Comparison of ENCODE assay signal across 8 cellular contexts in genomic region chr1:111690306-111690617, GRCh38. TPM values are rescaled to one million over a fixed set of nuclear protein-coding genes. Genes with fewer than 3 reads are reported as not detected.
DNase-seq lines count a peak whose midpoint lies in the region; ATAC-seq and TF ChIP-seq lines count a peak whose summit lies in the region.

No MANE protein-coding gene starts in this region.

- no peak overlapping the region for H3K27ac ChIP-seq in fibroblast of lung (ENCODE audit: insufficient read depth, low read length)
- no peak overlapping the region for H3K27ac ChIP-seq in parathyroid adenoma
- H3K27ac ChIP-seq in trophoblast cell (ENCODE audit: low read depth, low read length) = no peak overlapping the region

- no peak overlapping the region for H3K18ac ChIP-seq in trophoblast cell (ENCODE audit: low read length)

- H3K4ac ChIP-seq in trophoblast cell (ENCODE audit: low read depth, low read length) = no peak overlapping the region

- H3K14ac ChIP-seq in trophoblast cell (ENCODE audit: low read length) = no peak overlapping the region

- H3K79me2 ChIP-seq in fibroblast of lung (ENCODE audit: control insufficient read depth, insufficient read depth, low read length) (peaks cover 2% of the 10 kb centered on the region), parathyroid adenoma (no peaks in the 10 kb centered on the region), trophoblast cell (ENCODE audit: control insufficient read depth, insufficient read depth, low read length, poor library complexity) (peaks cover 2% of the 10 kb centered on the region)

- H4K12ac ChIP-seq in trophoblast cell (ENCODE audit: low read depth, low read length) = no peak overlapping the region

- H3K36me3 ChIP-seq in fibroblast of lung (ENCODE audit: control insufficient read depth, insufficient read depth, low read length) (no peaks in the 10 kb centered on the region), parathyroid adenoma (ENCODE audit: control insufficient read depth, insufficient read depth, low read length) (no peaks in the 10 kb centered on the region), trophoblast cell (ENCODE audit: control insufficient read depth in 1 of 2, insufficient read depth in 2 of 2, low read length in 2 of 2) (no peaks in the 10 kb centered on the region)

- H3K9ac ChIP-seq in fibroblast of lung (ENCODE audit: insufficient read depth, low read length) = no peak overlapping the region
- H3K9ac ChIP-seq in parathyroid adenoma = no peak overlapping the region
- no peak overlapping the region for H3K9ac ChIP-seq in trophoblast cell (ENCODE audit: low read length)

- H2BK5ac ChIP-seq in trophoblast cell (ENCODE audit: low read depth, low read length, poor library complexity) = no peak overlapping the region

- no peak overlapping the region for H2AK5ac ChIP-seq in trophoblast cell (ENCODE audit: low read length)

- H4K20me1 ChIP-seq in fibroblast of lung (ENCODE audit: control insufficient read depth, extremely low read depth, insufficient read depth, low read length) = no peaks in the 10 kb centered on the region

- H2BK120ac ChIP-seq in trophoblast cell (ENCODE audit: insufficient read depth, low read length, poor library complexity) = no peak overlapping the region

- no peak for ATAC-seq in GM18505 (IDR thresholded peaks at IDR 0.05; ENCODE audit: unreplicated experiment)
- ATAC-seq in HG03135 (IDR thresholded peaks at IDR 0.05; ENCODE audit: unreplicated experiment) = no peak
- ATAC-seq in GM18873 (IDR thresholded peaks at IDR 0.05; ENCODE audit: low FRiP score, unreplicated experiment) = no peak

- no peak for TF ChIP-seq CTCF in fibroblast of lung (conservative IDR thresholded peaks at IDR 0.05 in 1 of 2, IDR thresholded peaks at IDR 0.05 in 1 of 2; ENCODE audit: low read depth in 1 of 2, low read length in 2 of 2)
- no peak for TF ChIP-seq CTCF in parathyroid adenoma (IDR thresholded peaks at IDR 0.05)

- no peaks in the 10 kb centered on the region for H3K79me1 ChIP-seq in trophoblast cell (ENCODE audit: low read length)

- DNase-seq in Daoy (ENCODE audit: low read depth) = peak; percentile 86
- peak; percentile 88 to 93 for DNase-seq in NCI-H446 (lab: John Stamatoyannopoulos, UW)
- DNase-seq in fibroblast of lung (ENCODE audit: low read depth in 2 of 2) = peak; percentile 93 to 94
- no peak for DNase-seq in trophoblast cell

- no peak overlapping the region for H3K23ac ChIP-seq in trophoblast cell (ENCODE audit: low read length)

- no peaks in the 10 kb centered on the region for H3K9me3 ChIP-seq in fibroblast of lung (ENCODE audit: control insufficient read depth, insufficient read depth, low read depth, low read length)
- no peaks in the 10 kb centered on the region for H3K9me3 ChIP-seq in parathyroid adenoma (ENCODE audit: control insufficient read depth, low read length)
- no peaks in the 10 kb centered on the region for H3K9me3 ChIP-seq in trophoblast cell (ENCODE audit: insufficient read depth, low read depth, low read length)

- H3K27me3 ChIP-seq in fibroblast of lung (ENCODE audit: control insufficient read depth, insufficient read depth, low read length) (no peaks in the 10 kb centered on the region), parathyroid adenoma (ENCODE audit: control insufficient read depth, insufficient read depth, low read length) (no peaks in the 10 kb centered on the region), trophoblast cell (ENCODE audit: insufficient read depth, low read length) (no peaks in the 10 kb centered on the region)

- TF ChIP-seq POLR2A in GM18505 (IDR thresholded peaks at IDR 0.05; ENCODE audit: borderline replicate concordance, extremely low read depth, insufficient read depth, insufficient read length) = no peak

- no peak overlapping the region for H2BK12ac ChIP-seq in trophoblast cell (ENCODE audit: low read length)

- H3K4me3 ChIP-seq in fibroblast of lung (replicated peaks in 1 of 4; ENCODE audit: control extremely low read depth in 1 of 4, insufficient read depth in 1 of 4, low read depth in 3 of 4, low read length in 4 of 4) = no peak overlapping the region
- H3K4me3 ChIP-seq in parathyroid adenoma (ENCODE audit: low read depth, low read length) = peak overlapping the region; percentile 24
- H3K4me3 ChIP-seq in trophoblast cell (ENCODE audit: low read depth, low read length) = no peak overlapping the region

- H3K4me1 ChIP-seq in fibroblast of lung (ENCODE audit: control insufficient read depth, extremely low read depth, insufficient read depth, low read length) (no peaks in the 10 kb centered on the region), parathyroid adenoma (peaks cover 4% of the 10 kb centered on the region), trophoblast cell (ENCODE audit: control insufficient read depth in 1 of 2, insufficient read depth in 2 of 2, low read length in 2 of 2) (no peaks in the 10 kb centered on the region)

- H4K8ac ChIP-seq in trophoblast cell (ENCODE audit: low read depth, low read length) = no peak overlapping the region

- H3K4me2 ChIP-seq in fibroblast of lung (ENCODE audit: extremely low read depth, insufficient read depth, low read length) (no peak overlapping the region), parathyroid adenoma (ENCODE audit: low read length) (peak overlapping the region; percentile 9), trophoblast cell (ENCODE audit: low read length) (no peak overlapping the region)

- H4K91ac ChIP-seq in trophoblast cell (ENCODE audit: low read depth, low read length) = no peak overlapping the region

- H2AFZ ChIP-seq in fibroblast of lung (ENCODE audit: low read length) (no peak overlapping the region), parathyroid adenoma (no peak overlapping the region), trophoblast cell (ENCODE audit: insufficient read depth, low read length, poor library complexity) (no peak overlapping the region)

RNA-seq across cellular contexts. Expression of gene INKA2, which starts 48.9 kb away (rescaled TPM):
- total RNA-seq in Daoy (2014; rRNA removed; shearing (Covaris generic)) = 0.71 and 0.91 TPM in 2 replicates
- total RNA-seq in fibroblast of lung = 3.5 and 3.9 TPM in 2 replicates
- polyA plus RNA-seq in fibroblast of lung = 1.8 and 25.4 TPM in 2 replicates
- polyA plus RNA-seq in fibroblast of lung (2012) = 2.7 and 64.8 TPM in 2 replicates
- polyA minus RNA-seq in fibroblast of lung (ENCODE audit: low replicate concordance) = 14.2 and 58.2 TPM in 2 replicates
- 0.73 and 0.79 TPM in 2 replicates for polyA plus RNA-seq in trophoblast cell (2013)

Comparison
In these comparisons a context has a peak if more than half of its experiments do, and no peak if none do; other contexts are left out.
1. DNase-seq: peak in Daoy (single experiment), NCI-H446 (2 of 2) and fibroblast of lung (2 of 2); none in trophoblast cell (0 of 2).